In the genomic region with DNA sequence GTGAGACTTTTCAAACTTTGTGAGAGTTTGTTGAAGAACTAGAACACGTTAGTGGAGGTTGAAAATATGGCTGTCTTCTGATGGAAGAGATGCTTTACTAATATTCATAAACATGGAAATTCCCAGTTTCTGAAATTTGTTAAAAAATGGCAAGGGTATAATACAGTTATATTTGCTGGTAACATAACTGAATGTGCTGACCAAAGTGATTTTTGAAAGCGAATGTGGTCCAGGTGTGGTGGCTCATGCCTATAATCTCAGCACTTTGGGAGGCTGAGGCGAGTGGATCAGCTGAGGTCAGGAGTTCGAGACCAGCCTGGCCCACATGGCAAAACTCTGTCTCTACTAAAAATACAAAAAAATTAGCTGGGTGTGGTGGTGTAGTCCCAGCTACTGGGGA, we compare ENCODE assay signal across 16 cellular contexts. TPM values are rescaled to one million over a fixed set of nuclear protein-coding genes. Genes with fewer than 3 reads are reported as not detected.
A peak's percentile ranks its signal among the peaks of the same experiment; 100 is the strongest.
DNase-seq lines count a peak whose midpoint lies in the region; ATAC-seq and TF ChIP-seq lines count a peak whose summit lies in the region.
"Had no signal": no experiment of that assay in that cellular context is flagged by ENCODE, and none has a peak within 500 bp of the region (broad histone marks: within the 10 kb centered on the region; RNA-seq: fewer than 3 reads in every experiment).

No MANE protein-coding gene starts in this region.

- no TSS peak for BruUV-seq in Calu3 (replicated peaks; lab: Mats Ljungman, UMichigan)

- CTCF ChIA-PET in activated naive CD4-positive, alpha-beta T cell treated with anti-CD3 and anti-CD28 coated beads for 36 hours (lab: Charles Lee) = interaction anchor here (0.9 kb wide), 1 partner anchor 9 kb away, joined by 4 read pairs; no protein-coding TSS in a partner anchor
- CTCF ChIA-PET in Calu3 (lab: Charles Lee) = interaction anchor here (1.3 kb wide), 1 partner anchor 19 kb away, joined by 4 read pairs; no protein-coding TSS in a partner anchor
- CTCF ChIA-PET in WTC11 (lab: Charles Lee) = no interaction called here

- peak overlapping the region; percentile 15 for H3K4me3 Mint-ChIP-seq in activated naive CD4-positive, alpha-beta T cell treated with anti-CD3 and anti-CD28 coated beads, Interleukin-2, amount 50 U/mL, for 24 hours
- no peak overlapping the region for H3K4me3 Mint-ChIP-seq in activated naive CD4-positive, alpha-beta T cell treated with anti-CD3 and anti-CD28 coated beads for 36 hours
- H3K4me3 Mint-ChIP-seq in Calu3 (ENCODE audit: low read depth, unreplicated experiment) = no peak overlapping the region
- no peak overlapping the region for H3K4me3 Mint-ChIP-seq in WTC11
- no peak overlapping the region for H3K4me3 Mint-ChIP-seq in nephron progenitor cell

- POLR2A ChIA-PET in WTC11 (lab: Charles Lee) = no interaction called here

- intact Hi-C loops in activated naive CD4-positive, alpha-beta T cell treated with anti-CD3 and anti-CD28 coated beads for 36 hours (cut with micrococcal nuclease) = no loop called here
- intact Hi-C loops in Calu3 (cut with micrococcal nuclease; ENCODE audit: unreplicated experiment) = no loop called here

- no peak for DNase-seq in activated naive CD4-positive, alpha-beta T cell treated with anti-CD3 and anti-CD28 coated beads for 36 hours
- DNase-seq in Calu3 (no peak), WTC11 (ENCODE audit: low spot score) (no peak), nephron progenitor cell (no peak), GF-D8 (lab: John Stamatoyannopoulos, UW) (no peak)
- DNase-seq: C1 segment of cervical spinal cord, COR-L47, EL, NCI-H1092, NCI-H2081 treated with DMSO at 0.1 percent for 48 hours, NCI-H510A treated with DMSO at 0.1 percent for 48 hours, Right ventricle myocardium superior had no signal

- H3K36me3 Mint-ChIP-seq in activated naive CD4-positive, alpha-beta T cell treated with anti-CD3 and anti-CD28 coated beads, Interleukin-2, amount 50 U/mL, for 24 hours = peaks cover 8% of the 10 kb centered on the region
- H3K36me3 Mint-ChIP-seq in activated naive CD4-positive, alpha-beta T cell treated with anti-CD3 and anti-CD28 coated beads for 36 hours (ENCODE audit: low read depth) = peaks cover 14% of the 10 kb centered on the region
- H3K36me3 Mint-ChIP-seq in Calu3 (ENCODE audit: insufficient read depth, unreplicated experiment) = peaks cover 19% of the 10 kb centered on the region
- peaks cover 23% of the 10 kb centered on the region for H3K36me3 Mint-ChIP-seq in WTC11
- H3K36me3 Mint-ChIP-seq in nephron progenitor cell (ENCODE audit: low read depth) = peaks cover 59% of the 10 kb centered on the region

- H3K27ac Mint-ChIP-seq in activated naive CD4-positive, alpha-beta T cell treated with anti-CD3 and anti-CD28 coated beads, Interleukin-2, amount 50 U/mL, for 24 hours = peak overlapping the region; percentile 7
- no peak overlapping the region for H3K27ac Mint-ChIP-seq in activated naive CD4-positive, alpha-beta T cell treated with anti-CD3 and anti-CD28 coated beads for 36 hours
- peak overlapping the region; percentile 2 for H3K27ac Mint-ChIP-seq in Calu3 (ENCODE audit: unreplicated experiment)
- H3K27ac Mint-ChIP-seq in WTC11 = peak overlapping the region; percentile 38
- peak overlapping the region; percentile 5 for H3K27ac Mint-ChIP-seq in nephron progenitor cell

- no peaks in the 10 kb centered on the region for H3K27me3 Mint-ChIP-seq in activated naive CD4-positive, alpha-beta T cell treated with anti-CD3 and anti-CD28 coated beads, Interleukin-2, amount 50 U/mL, for 24 hours
- H3K27me3 Mint-ChIP-seq in activated naive CD4-positive, alpha-beta T cell treated with anti-CD3 and anti-CD28 coated beads for 36 hours (ENCODE audit: low read depth) = no peaks in the 10 kb centered on the region
- H3K27me3 Mint-ChIP-seq in Calu3 (ENCODE audit: unreplicated experiment) = no peaks in the 10 kb centered on the region
- H3K27me3 Mint-ChIP-seq in WTC11 (ENCODE audit: low read depth) = no peaks in the 10 kb centered on the region
- H3K27me3 Mint-ChIP-seq in nephron progenitor cell (ENCODE audit: low read depth, poor library complexity) = no peaks in the 10 kb centered on the region

- TF ChIP-seq CTCF in Calu3 (IDR thresholded peaks at IDR 0.05; ENCODE audit: unreplicated experiment) = no peak
- no peak for TF ChIP-seq CTCF in WTC11 (IDR thresholded peaks at IDR 0.05)
- no peak for TF ChIP-seq CTCF in nephron progenitor cell (IDR thresholded peaks at IDR 0.05)

- no peaks in the 10 kb centered on the region for H3K9me3 Mint-ChIP-seq in activated naive CD4-positive, alpha-beta T cell treated with anti-CD3 and anti-CD28 coated beads, Interleukin-2, amount 50 U/mL, for 24 hours
- H3K9me3 Mint-ChIP-seq in activated naive CD4-positive, alpha-beta T cell treated with anti-CD3 and anti-CD28 coated beads for 36 hours = no peaks in the 10 kb centered on the region
- H3K9me3 Mint-ChIP-seq in Calu3 (ENCODE audit: low read depth, unreplicated experiment) (peaks cover 3% of the 10 kb centered on the region), WTC11 (peaks cover 5% of the 10 kb centered on the region; the same call in 1 of the 2 replicates), nephron progenitor cell (peaks cover 38% of the 10 kb centered on the region)

- ATAC-seq in WTC11 (no peak), HG03571 (IDR thresholded peaks at IDR 0.05; ENCODE audit: unreplicated experiment) (no peak), GM21381 (IDR thresholded peaks at IDR 0.05; ENCODE audit: unreplicated experiment) (no peak)
- ATAC-seq: Panc1 had no signal

- peaks cover 68% of the 10 kb centered on the region for H3K4me1 Mint-ChIP-seq in activated naive CD4-positive, alpha-beta T cell treated with anti-CD3 and anti-CD28 coated beads, Interleukin-2, amount 50 U/mL, for 24 hours
- H3K4me1 Mint-ChIP-seq in activated naive CD4-positive, alpha-beta T cell treated with anti-CD3 and anti-CD28 coated beads for 36 hours (ENCODE audit: low read depth) = peaks cover 50% of the 10 kb centered on the region
- H3K4me1 Mint-ChIP-seq in Calu3 (ENCODE audit: low read depth, unreplicated experiment) (peaks cover 43% of the 10 kb centered on the region), WTC11 (peaks cover 49% of the 10 kb centered on the region), nephron progenitor cell (peaks cover 13% of the 10 kb centered on the region)

TF ChIP-seq in WTC11, 78 proteins besides CTCF, POLR2A, EP300 and RAD21 (continues in another document):
- TF ChIP-seq ATF6 (CRISPR knock-in tag; IDR thresholded peaks at IDR 0.05) = no peak
- no peak for TF ChIP-seq CBFB (CRISPR knock-in tag; IDR thresholded peaks at IDR 0.05; ENCODE audit: low read depth)
- TF ChIP-seq ZNF512 (CRISPR knock-in tag; IDR thresholded peaks at IDR 0.05; ENCODE audit: borderline replicate concordance) = no peak
- TF ChIP-seq ETV6 (CRISPR knock-in tag; IDR thresholded peaks at IDR 0.05) = no peak
- TF ChIP-seq CREB1 (CRISPR knock-in tag; IDR thresholded peaks at IDR 0.05) = no peak
- TF ChIP-seq PREB (CRISPR knock-in tag; IDR thresholded peaks at IDR 0.05; ENCODE audit: borderline replicate concordance) = no peak
- no peak for TF ChIP-seq ESRRA (CRISPR knock-in tag; IDR thresholded peaks at IDR 0.05; ENCODE audit: borderline replicate concordance)
- no peak for TF ChIP-seq ZNF317 (CRISPR knock-in tag; IDR thresholded peaks at IDR 0.05; ENCODE audit: borderline replicate concordance, low read depth)

RNA-seq across cellular contexts. Expression of gene FXR1, which starts 18.1 kb away (rescaled TPM):
- 100 to 1,000 TPM; 184 to 194 TPM for total RNA-seq in activated naive CD4-positive, alpha-beta T cell treated with anti-CD3 and anti-CD28 coated beads for 36 hours
- 296 and 343 TPM in 2 replicates for total RNA-seq in Calu3 (2022)
- 245 to 252 TPM (median 251 TPM) in 3 replicates for total RNA-seq in WTC11 (2021)

RNA-seq across cellular contexts. Expression of gene DNAJC19, which starts 59.0 kb away (rescaled TPM):
- 10 to 100 TPM; 72.2 to 73.8 TPM for total RNA-seq in activated naive CD4-positive, alpha-beta T cell treated with anti-CD3 and anti-CD28 coated beads for 36 hours
- 90.0 and 92.9 TPM in 2 replicates for total RNA-seq in Calu3 (2022)
- 65.7 to 81.1 TPM (median 67.9 TPM) in 3 replicates for total RNA-seq in WTC11 (2021)
